Comparison of ENCODE assay signal across 8 cellular contexts in the genomic region with DNA sequence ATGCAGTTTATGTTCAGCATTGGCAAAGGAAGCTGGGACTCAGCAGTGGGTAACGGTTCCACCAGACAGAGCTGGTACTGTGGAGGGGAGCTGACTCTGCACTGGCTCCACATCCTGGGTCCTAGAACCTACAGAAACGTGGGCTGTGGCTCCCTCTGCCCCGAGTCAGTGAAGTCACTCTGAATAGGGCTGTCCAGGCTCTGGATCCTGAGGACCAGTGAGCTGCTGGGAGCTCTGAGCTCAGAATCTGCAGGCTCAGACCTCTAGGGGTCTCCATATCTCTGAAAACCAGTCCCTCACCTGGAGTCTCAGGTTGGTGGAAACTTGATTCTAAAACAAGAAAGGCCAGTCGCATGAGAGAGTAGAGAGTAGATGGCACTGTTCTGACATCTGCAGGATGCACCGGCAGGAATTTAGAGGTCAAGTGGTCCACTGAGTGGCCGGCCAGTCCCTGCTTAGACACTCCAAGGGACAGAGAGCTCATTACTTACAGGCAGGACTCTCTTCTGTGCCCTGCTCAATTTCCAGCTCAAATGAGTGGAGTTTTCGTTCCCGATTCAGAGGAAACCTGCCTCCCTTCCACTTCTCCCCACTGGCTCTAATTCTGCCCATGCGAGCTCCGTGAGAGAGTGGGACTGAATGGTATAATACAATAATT. TPM values are rescaled to one million over a fixed set of nuclear protein-coding genes. Genes with fewer than 3 reads are reported as not detected.
DNase-seq lines count a peak whose midpoint lies in the region; ATAC-seq and TF ChIP-seq lines count a peak whose summit lies in the region.

No MANE protein-coding gene starts in this region.

- H3K27me3 Mint-ChIP-seq in Calu3 (ENCODE audit: unreplicated experiment): no peaks in the 10 kb centered on the region
- peaks cover 26% of the 10 kb centered on the region for H3K27me3 Mint-ChIP-seq in mesothelial cell of epicardium (ENCODE audit: low read depth)
- peaks cover 13% of the 10 kb centered on the region for H3K27me3 Mint-ChIP-seq in nephron progenitor cell (ENCODE audit: low read depth, poor library complexity)

- POLR2A ChIA-PET in HEK293 (lab: Yijun Ruan, JAX): interaction anchor here (0.5 to 1.1 kb wide), 5 partner anchors 9 to 119 kb away, joined by 3 to 6 read pairs (median 3); partner anchors contain the start of gene TYSND1

- peak; percentile 40 for TF ChIP-seq CTCF in Calu3 (IDR thresholded peaks at IDR 0.05; ENCODE audit: unreplicated experiment)
- TF ChIP-seq CTCF in HEK293 (tag by site-specific recombination; IDR thresholded peaks at IDR 0.05): 0 out of 2 replicates have a peak, but pooled peaks have one; percentile 35
- TF ChIP-seq CTCF in VCaP (conservative IDR thresholded peaks at IDR 0.05): peak; percentile 66
- TF ChIP-seq CTCF in kidney epithelial cell (IDR thresholded peaks at IDR 0.05; ENCODE audit: insufficient read depth, low read length, poor library complexity, severe bottlenecking): peak; percentile 55
- no peak for TF ChIP-seq CTCF in mesothelial cell of epicardium (IDR thresholded peaks at IDR 0.05; ENCODE audit: unreplicated experiment)
- no peak for TF ChIP-seq CTCF in nephron progenitor cell (IDR thresholded peaks at IDR 0.05)

- CTCF ChIA-PET in Calu3 (lab: Charles Lee) (interaction anchor here (0.6 to 1.9 kb wide), 16 partner anchors 9 to 1337 kb away, joined by 3 to 35 read pairs (median 4); partner anchors contain the start of genes EIF4EBP2 and PPA1), HEK293 (lab: Yijun Ruan, JAX) (interaction anchor here (0.5 to 4.2 kb wide), 32 partner anchors 8 to 1031 kb away, joined by 3 to 29 read pairs (median 4); no protein-coding TSS in a partner anchor)

- ATAC-seq in HG03108 (IDR thresholded peaks at IDR 0.05; ENCODE audit: unreplicated experiment): no peak

- intact Hi-C loops in Calu3 (cut with micrococcal nuclease; ENCODE audit: unreplicated experiment): loop anchor here (2.0 to 5.0 kb wide), 2 partner anchors 33 to 100 kb away; partner anchors contain the start of gene PPA1

- H3K9me3 ChIP-seq in HEK293 (ENCODE audit: control insufficient read depth, insufficient read depth, low read depth, low read length): no peaks in the 10 kb centered on the region; the same call in 1 of the 2 replicates

- H3K36me3 ChIP-seq in HEK293 (ENCODE audit: control insufficient read depth in 2 of 2, insufficient read depth in 1 of 2, low read length in 2 of 2) (no peaks in the 10 kb centered on the region), kidney epithelial cell (ENCODE audit: control insufficient read depth, insufficient read depth, low read length) (no peaks in the 10 kb centered on the region)

- BruUV-seq in Calu3 (replicated peaks; lab: Mats Ljungman, UMichigan): no TSS peak

- DNase-seq in Calu3 (peak; percentile 58), kidney epithelial cell (ENCODE audit: low read depth) (no peak), mesothelial cell of epicardium (ENCODE audit: low spot score in 2 of 2, unreplicated experiment in 2 of 2) (no peak), nephron progenitor cell (no peak), GM03348 (ENCODE audit: low spot score) (no peak)

- H3K4me3 Mint-ChIP-seq in Calu3 (ENCODE audit: low read depth, unreplicated experiment) (no peak overlapping the region), mesothelial cell of epicardium (no peak overlapping the region), nephron progenitor cell (no peak overlapping the region)

- H3K9me3 Mint-ChIP-seq in Calu3 (ENCODE audit: low read depth, unreplicated experiment) (peaks cover 7% of the 10 kb centered on the region), mesothelial cell of epicardium (peaks cover 15% of the 10 kb centered on the region), nephron progenitor cell (peaks cover 19% of the 10 kb centered on the region)

- no peak overlapping the region for H3K27ac Mint-ChIP-seq in Calu3 (ENCODE audit: unreplicated experiment)
- H3K27ac Mint-ChIP-seq in mesothelial cell of epicardium: no peak overlapping the region
- no peak overlapping the region for H3K27ac Mint-ChIP-seq in nephron progenitor cell

- peaks cover 6% of the 10 kb centered on the region for H3K36me3 Mint-ChIP-seq in Calu3 (ENCODE audit: insufficient read depth, unreplicated experiment)
- H3K36me3 Mint-ChIP-seq in mesothelial cell of epicardium: no peaks in the 10 kb centered on the region
- H3K36me3 Mint-ChIP-seq in nephron progenitor cell (ENCODE audit: low read depth): no peaks in the 10 kb centered on the region

- H3K4me1 Mint-ChIP-seq in Calu3 (ENCODE audit: low read depth, unreplicated experiment) (peaks cover 23% of the 10 kb centered on the region), mesothelial cell of epicardium (no peaks in the 10 kb centered on the region), nephron progenitor cell (peaks cover 7% of the 10 kb centered on the region)

- no peaks in the 10 kb centered on the region for H3K4me1 ChIP-seq in HEK293 (ENCODE audit: control insufficient read depth, insufficient read depth, low read length)

- no peaks in the 10 kb centered on the region for H3K27me3 ChIP-seq in kidney epithelial cell (ENCODE audit: control insufficient read depth, insufficient read depth, low read length)

- no peak overlapping the region for H3K27ac ChIP-seq in HEK293 (ENCODE audit: extremely low read depth, low read depth, low read length)
- H3K27ac ChIP-seq in VCaP: no peak overlapping the region

- H3K4me3 ChIP-seq in HEK293 (ENCODE audit: low read depth, low read length): no peak overlapping the region
- H3K4me3 ChIP-seq in kidney epithelial cell (ENCODE audit: low read depth, low read length): no peak overlapping the region

TF ChIP-seq in HEK293, 187 proteins besides CTCF, POLR2A, EP300 and RAD21:
- TF ChIP-seq HOXD13 (CRISPR knock-in tag; IDR thresholded peaks at IDR 0.05; ENCODE audit: borderline replicate concordance) (no peak), ZNF654 (tag by site-specific recombination; IDR thresholded peaks at IDR 0.05; ENCODE audit: low read depth) (peak; percentile 35; the same call in 1 of the 2 replicates)

RNA-seq across cellular contexts. Expression of gene NPFFR1, which starts 18.6 kb away (rescaled TPM):
- total RNA-seq in Calu3 (2022): 0.20 and 0.24 TPM in 2 replicates
- total RNA-seq in kidney epithelial cell: 0.04 and 0.21 TPM in 2 replicates
- total RNA-seq in mesothelial cell of epicardium: 0.11 to 0.14 TPM (median 0.13 TPM) in 3 replicates

RNA-seq across cellular contexts. Expression of gene PPA1, which starts 31.9 kb away (rescaled TPM):
- total RNA-seq in Calu3 (2022) (260 and 280 TPM in 2 replicates), kidney epithelial cell (179 and 201 TPM in 2 replicates), mesothelial cell of epicardium (73.5 to 78.2 TPM (median 75.7 TPM) in 3 replicates)

Comparison
In these comparisons a context has a peak if more than half of its experiments do, and no peak if none do; other contexts are left out.
1. CTCF ChIP-seq: peak in Calu3 (single experiment), HEK293 (single experiment), VCaP (single experiment) and kidney epithelial cell (single experiment); none in mesothelial cell of epicardium (single experiment) and nephron progenitor cell (single experiment).